Comparison of ENCODE assay signal across 11 cellular contexts in genomic region chr1:234919061-234919755, GRCh38.
DNase-seq lines count a peak whose midpoint lies in the region; ATAC-seq and TF ChIP-seq lines count a peak whose summit lies in the region.
"Had no signal": no experiment of that assay in that cellular context is flagged by ENCODE, and none has a peak within 500 bp of the region (broad histone marks: within the 10 kb centered on the region; RNA-seq: fewer than 3 reads in every experiment).

No MANE protein-coding gene starts in this region.

- peak overlapping the region; percentile 19 for H3K4me2 ChIP-seq in neural progenitor cell

- H3K4me3 ChIP-seq in neural progenitor cell (no peak overlapping the region), urinary bladder (ENCODE audit: low read depth, low read length) (no peak overlapping the region)

- intact Hi-C loops in activated CD4-positive, alpha-beta T cell treated with anti-CD3 and anti-CD28 coated beads, Interleukin-2, amount 10 ng/mL, durations not matched to agents 24 days and 14 days (cut with micrococcal nuclease) = no loop called here
- intact Hi-C loops in cardiac septum (cut with DNase I) = loop anchor here (2.0 to 5.0 kb wide), 4 partner anchors 43 to 317 kb away; no protein-coding TSS in a partner anchor

- no peak overlapping the region for H3K27ac ChIP-seq in neural progenitor cell
- H3K27ac ChIP-seq in urinary bladder (ENCODE audit: low read depth) = peak overlapping the region; percentile 63

- H3K4me1 ChIP-seq in neural progenitor cell (peaks cover 17% of the 10 kb centered on the region), urinary bladder (ENCODE audit: insufficient read depth) (no peaks in the 10 kb centered on the region)

- no peaks in the 10 kb centered on the region for H3K79me2 ChIP-seq in neural progenitor cell (ENCODE audit: low read depth)

- no peaks in the 10 kb centered on the region for H4K20me1 ChIP-seq in neural progenitor cell (ENCODE audit: low read depth)

- WGBS in urinary bladder = 63% methylated on average over 14 of the region's 14 CpGs

- peak overlapping the region; percentile 13 for H3K27ac Mint-ChIP-seq in activated CD4-positive, alpha-beta T cell treated with anti-CD3 and anti-CD28 coated beads, Interleukin-2, amount 10 ng/mL, durations not matched to agents 24 days and 14 days
- H3K27ac Mint-ChIP-seq in neural progenitor cell (peak overlapping the region; percentile 93), glutamatergic neuron (ENCODE audit: unreplicated experiment) (no peak overlapping the region)
- H3K27ac Mint-ChIP-seq: T-helper 2 cell treated with Interferon-gamma antibody and Interleukin-4, amounts not matched to agents 5 μg/mL and 100 μg/mL, for 36 hours had no signal

- DNase-seq in activated CD4-positive, alpha-beta T cell treated with anti-CD3 and anti-CD28 coated beads, Interleukin-2, amount 10 ng/mL, durations not matched to agents 24 days and 14 days = no peak
- no peak for DNase-seq in activated CD4-positive, alpha-beta T cell treated with anti-CD3 and anti-CD28 coated beads for 1 hour
- DNase-seq in cardiac septum (ENCODE audit: low spot score) (peak; percentile 78), neural progenitor cell (ENCODE audit: low spot score) (no peak), NCI-H510A treated with DMSO at 0.1 percent for 48 hours (lab: John Stamatoyannopoulos, UW) (no peak), glutamatergic neuron (no peak)
- DNase-seq: KG1, NCI-H524 treated with DMSO at 0.1 percent for 48 hours had no signal

- no peak for TF ChIP-seq CTCF in neural progenitor cell (IDR thresholded peaks at IDR 0.05)
- no peak for TF ChIP-seq CTCF in glutamatergic neuron (IDR thresholded peaks at IDR 0.05; ENCODE audit: partially characterized antibody, unreplicated experiment)

- peaks cover 6% of the 10 kb centered on the region for H3K36me3 Mint-ChIP-seq in activated CD4-positive, alpha-beta T cell treated with anti-CD3 and anti-CD28 coated beads, Interleukin-2, amount 10 ng/mL, durations not matched to agents 24 days and 14 days (ENCODE audit: low read depth)
- H3K36me3 Mint-ChIP-seq in neural progenitor cell (peaks cover 2% of the 10 kb centered on the region), glutamatergic neuron (ENCODE audit: unreplicated experiment) (no peaks in the 10 kb centered on the region)

- H3K27me3 ChIP-seq in neural progenitor cell = no peaks in the 10 kb centered on the region

- peaks cover 13% of the 10 kb centered on the region for H3K4me1 Mint-ChIP-seq in activated CD4-positive, alpha-beta T cell treated with anti-CD3 and anti-CD28 coated beads, Interleukin-2, amount 10 ng/mL, durations not matched to agents 24 days and 14 days
- peaks cover 62% of the 10 kb centered on the region for H3K4me1 Mint-ChIP-seq in neural progenitor cell
- peaks cover 20% of the 10 kb centered on the region for H3K4me1 Mint-ChIP-seq in glutamatergic neuron (ENCODE audit: low read depth, unreplicated experiment)

- H3K27me3 Mint-ChIP-seq in activated CD4-positive, alpha-beta T cell treated with anti-CD3 and anti-CD28 coated beads, Interleukin-2, amount 10 ng/mL, durations not matched to agents 24 days and 14 days = no peaks in the 10 kb centered on the region
- H3K27me3 Mint-ChIP-seq in neural progenitor cell (ENCODE audit: insufficient read depth, low read depth) (peaks cover 15% of the 10 kb centered on the region), glutamatergic neuron (ENCODE audit: unreplicated experiment) (peaks cover 5% of the 10 kb centered on the region)

- H3K36me3 ChIP-seq in neural progenitor cell (no peaks in the 10 kb centered on the region), urinary bladder (ENCODE audit: insufficient read depth) (no peaks in the 10 kb centered on the region)

- H3K9me3 ChIP-seq in neural progenitor cell (ENCODE audit: low read depth) = no peaks in the 10 kb centered on the region

- H3K9me3 Mint-ChIP-seq in activated CD4-positive, alpha-beta T cell treated with anti-CD3 and anti-CD28 coated beads, Interleukin-2, amount 10 ng/mL, durations not matched to agents 24 days and 14 days = peaks cover 11% of the 10 kb centered on the region
- peaks cover 2% of the 10 kb centered on the region for H3K9me3 Mint-ChIP-seq in neural progenitor cell
- H3K9me3 Mint-ChIP-seq in glutamatergic neuron (ENCODE audit: unreplicated experiment) = peaks cover 5% of the 10 kb centered on the region

- H3F3A ChIP-seq in neural progenitor cell (ENCODE audit: low read depth) = peaks cover 11% of the 10 kb centered on the region

- no peak; the same call in 2 of the 3 replicates for ATAC-seq in SK-N-SH treated with all-trans-retinoic acid at 6 μM for 48 hours

- no peak overlapping the region for H3K9ac ChIP-seq in neural progenitor cell

- no peak overlapping the region for H3K4me3 Mint-ChIP-seq in activated CD4-positive, alpha-beta T cell treated with anti-CD3 and anti-CD28 coated beads, Interleukin-2, amount 10 ng/mL, durations not matched to agents 24 days and 14 days
- H3K4me3 Mint-ChIP-seq in neural progenitor cell = no peak overlapping the region
- no peak overlapping the region for H3K4me3 Mint-ChIP-seq in glutamatergic neuron (ENCODE audit: unreplicated experiment)
- H3K4me3 Mint-ChIP-seq: T-helper 2 cell treated with Interferon-gamma antibody and Interleukin-4, amounts not matched to agents 5 μg/mL and 100 μg/mL, for 36 hours had no signal

- H2AFZ ChIP-seq in neural progenitor cell (replicated peaks) = peak overlapping the region; percentile 84

TF ChIP-seq in SK-N-SH treated with all-trans-retinoic acid at 6 μM for 48 hours, 23 proteins besides CTCF, POLR2A, EP300 and RAD21:
- TF ChIP-seq POU6F1 (CRISPR knock-in tag; IDR thresholded peaks at IDR 0.05; ENCODE audit: borderline replicate concordance, low read depth) = no peak
- TF ChIP-seq TSHZ2 (CRISPR knock-in tag; IDR thresholded peaks at IDR 0.05) = no peak
- TF ChIP-seq ZFP30 (CRISPR knock-in tag; IDR thresholded peaks at IDR 0.05) = no peak
- no peak for TF ChIP-seq OSR1 (CRISPR knock-in tag; IDR thresholded peaks at IDR 0.05)
- TF ChIP-seq ZNF565 (CRISPR knock-in tag; conservative IDR thresholded peaks at IDR 0.05; ENCODE audit: low read depth) = no peak
